ENCODE assay signal across 9 cellular contexts in the genomic region with DNA sequence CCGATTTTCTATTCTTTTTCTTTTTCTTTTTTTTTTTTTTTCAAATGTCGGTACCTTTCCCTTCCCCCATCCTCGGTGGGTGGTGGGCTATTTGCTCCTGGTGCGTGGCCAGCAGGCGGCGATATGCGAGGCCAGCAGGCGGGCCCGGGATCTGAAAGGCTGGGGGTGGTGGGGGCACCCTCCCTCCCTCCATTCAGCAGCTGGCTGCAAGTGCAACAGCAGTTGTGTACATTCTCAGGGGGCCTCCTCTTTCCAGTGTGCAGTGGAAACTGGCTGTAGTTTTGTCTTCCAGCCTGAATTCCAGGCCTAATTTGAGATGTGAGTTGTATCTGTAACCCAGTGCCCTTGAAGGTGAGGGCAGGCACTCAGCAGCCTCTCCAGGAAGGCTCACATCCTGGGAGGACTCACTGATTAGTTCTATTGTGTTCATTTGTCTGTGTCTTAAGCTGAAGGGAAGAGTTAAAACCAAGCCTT.
DNase-seq lines count a peak whose midpoint lies in the region; TF ChIP-seq lines count a peak whose summit lies in the region.
"Had no signal": no experiment of that assay in that cellular context is flagged by ENCODE, and none has a peak within 500 bp of the region (broad histone marks: within the 10 kb centered on the region; RNA-seq: fewer than 3 reads in every experiment).

No MANE protein-coding gene starts in this region.

- H3K27ac ChIP-seq in rectal smooth muscle tissue (ENCODE audit: low read depth, low read length): no peak overlapping the region
- H3K27ac ChIP-seq in tibial artery: no peak overlapping the region
- H3K27ac ChIP-seq: PC-9 had no signal

- H3K4me3 ChIP-seq in rectal smooth muscle tissue (ENCODE audit: low read length) (peak overlapping the region; percentile 21), tibial artery (no peak overlapping the region)
- H3K4me3 ChIP-seq: PC-9 had no signal

- DNase-seq in NCI-H1092 treated with DMSO at 0.1 percent for 48 hours (lab: John Stamatoyannopoulos, UW) (peak; percentile 28), NCI-H1092 (lab: John Stamatoyannopoulos, UW) (no peak), NCI-H187 (lab: John Stamatoyannopoulos, UW) (peak; percentile 62 to 84), globus pallidus (ENCODE audit: low spot score) (peak; percentile 86), tibial artery (no peak), SKM-1 (lab: John Stamatoyannopoulos, UW; ENCODE audit: unreplicated experiment) (no peak), GF-D8 (lab: John Stamatoyannopoulos, UW) (no peak)
- DNase-seq: PC-9 had no signal

- H3K4me1 ChIP-seq in rectal smooth muscle tissue (ENCODE audit: control insufficient read depth, insufficient read depth, low read length): peaks cover 4% of the 10 kb centered on the region
- H3K4me1 ChIP-seq in tibial artery: peaks cover 0 to 36% (median 31%) of the 10 kb centered on the region in 4 donors

- no peaks in the 10 kb centered on the region for H3K36me3 ChIP-seq in rectal smooth muscle tissue (ENCODE audit: control insufficient read depth, insufficient read depth, low read length)
- no peaks in the 10 kb centered on the region for H3K36me3 ChIP-seq in tibial artery

- intact Hi-C loops in tibial artery (cut with DNase I; ENCODE audit: low total_unique reads): loop anchor here (10.0 kb wide), 1 partner anchor 299 kb away; no protein-coding TSS in a partner anchor

- no peak overlapping the region for H3K9ac ChIP-seq in rectal smooth muscle tissue (ENCODE audit: low read length)

- H3K27me3 ChIP-seq in rectal smooth muscle tissue (ENCODE audit: control insufficient read depth, insufficient read depth, low read length) (peaks cover 3% of the 10 kb centered on the region), tibial artery (peaks cover 0 to 63% of the 10 kb centered on the region in 2 donors)

- no peaks in the 10 kb centered on the region for H3K9me3 ChIP-seq in tibial artery

- TF ChIP-seq CTCF in tibial artery (IDR thresholded peaks at IDR 0.05): no peak

Comparison
In these comparisons a context has a peak if more than half of its experiments do, and no peak if none do; other contexts are left out.
1. DNase-seq: peak in NCI-H1092 treated with DMSO at 0.1 percent for 48 hours (single experiment), NCI-H187 (2 of 2) and globus pallidus (single experiment); none in NCI-H1092 (single experiment), tibial artery (0 of 2), SKM-1 (single experiment) and GF-D8 (single experiment).